In genomic region chr10:119541459-119542356, GRCh38 we compare ENCODE assay signal across 8 cellular contexts. TPM values are rescaled to one million over a fixed set of nuclear protein-coding genes. Genes with fewer than 3 reads are reported as not detected.
A peak's percentile ranks its signal among the peaks of the same experiment; 100 is the strongest.
DNase-seq lines count a peak whose midpoint lies in the region; ATAC-seq and TF ChIP-seq lines count a peak whose summit lies in the region.

No MANE protein-coding gene starts in this region.

- TF ChIP-seq CTCF in GM12864 (IDR thresholded peaks at IDR 0.05; ENCODE audit: low read depth, low read length, missing control alignments) (no peak), gastroesophageal sphincter (IDR thresholded peaks at IDR 0.05) (no peak), sigmoid colon (IDR thresholded peaks at IDR 0.05) (no peak)

- no peak overlapping the region for H3K9ac ChIP-seq in HUES6 (ENCODE audit: low read length)

- TF ChIP-seq EP300 in gastroesophageal sphincter (IDR thresholded peaks at IDR 0.05) = no peak
- TF ChIP-seq EP300 in sigmoid colon (IDR thresholded peaks at IDR 0.05) = no peak

- intact Hi-C loops in sigmoid colon (cut with DNase I) = loop anchor here (2.0 to 5.0 kb wide), 2 partner anchors 55 to 111 kb away; partner anchors contain the start of genes BAG3 and TIAL1

- H3K27me3 ChIP-seq in HUES6 (ENCODE audit: control insufficient read depth, insufficient read depth, low read length) (peaks cover 54% of the 10 kb centered on the region), gastroesophageal sphincter (no peaks in the 10 kb centered on the region), sigmoid colon (no peaks in the 10 kb centered on the region)

- peak; percentile 13 for ATAC-seq in gastroesophageal sphincter
- no peak for ATAC-seq in GM21717 (IDR thresholded peaks at IDR 0.05; ENCODE audit: unreplicated experiment)

- WGBS in gastroesophageal sphincter (ENCODE audit: low coverage in 1 of 2), 2 donors = 49% methylated on average over 16 of the region's 57 CpGs; no CpG with 5 or more reads in 1 of the 2 donors
- WGBS in sigmoid colon, 2 donors = 18 to 65% methylated on average over 57 of the region's 57 CpGs

- peaks cover 22% of the 10 kb centered on the region for H3K4me1 ChIP-seq in HUES6 (ENCODE audit: control insufficient read depth, insufficient read depth, low read length)
- H3K4me1 ChIP-seq in gastroesophageal sphincter = peaks cover 0 to 79% (median 27%) of the 10 kb centered on the region in 3 donors
- peaks cover 0 to 80% (median 77%) of the 10 kb centered on the region in 4 donors for H3K4me1 ChIP-seq in sigmoid colon

- H3K4me3 ChIP-seq in GM12864 (ENCODE audit: low read depth, low read length) = peak overlapping the region; percentile 74
- peak overlapping the region; percentile 67 for H3K4me3 ChIP-seq in HUES6 (ENCODE audit: low read depth, low read length)
- peak overlapping the region; percentile 77 to 82 for H3K4me3 ChIP-seq in gastroesophageal sphincter
- peak overlapping the region; percentile 73 to 96 (median 82) for H3K4me3 ChIP-seq in sigmoid colon

- TF ChIP-seq POLR2A in gastroesophageal sphincter (IDR thresholded peaks at IDR 0.05) = no peak
- TF ChIP-seq POLR2A in sigmoid colon (IDR thresholded peaks at IDR 0.05) = no peak

- H3K27ac ChIP-seq in HUES6 (ENCODE audit: low read depth, low read length) (no peak overlapping the region), gastroesophageal sphincter (peak overlapping the region in 3 of 4 donors; percentile 81 to 86 (median 83)), sigmoid colon (peak overlapping the region; percentile 78 to 97 (median 89))

- H3K36me3 ChIP-seq in HUES6 (ENCODE audit: control insufficient read depth, insufficient read depth, low read length) (no peaks in the 10 kb centered on the region), gastroesophageal sphincter (no peaks in the 10 kb centered on the region), sigmoid colon (no peaks in the 10 kb centered on the region)

- no peak for DNase-seq in GM12864 (ENCODE audit: low read depth)
- DNase-seq in activated T-cell treated with anti-CD3 and anti-CD28 coated beads, Interleukin-2, amount 50 U/mL, for 1 hour = peak; percentile 65
- peak; percentile 74 for DNase-seq in sigmoid colon
- no peak for DNase-seq in NCI-H1092 treated with DMSO at 0.1 percent for 48 hours (lab: John Stamatoyannopoulos, UW)
- DNase-seq in DMS114 treated with DMSO at 0.1 percent for 48 hours (lab: John Stamatoyannopoulos, UW; ENCODE audit: unreplicated experiment) = no peak

- H3K9me3 ChIP-seq in HUES6 (ENCODE audit: control insufficient read depth, insufficient read depth, low read depth, low read length) = no peaks in the 10 kb centered on the region
- no peaks in the 10 kb centered on the region for H3K9me3 ChIP-seq in gastroesophageal sphincter
- H3K9me3 ChIP-seq in sigmoid colon = no peaks in the 10 kb centered on the region

RNA-seq across cellular contexts. Expression of gene RGS10, which starts 0.8 kb away (rescaled TPM):
- total RNA-seq in gastroesophageal sphincter (10 to 100 TPM; 18.1 to 48.5 (median 33.4) TPM), sigmoid colon (100 to 1,000 TPM; 125 to 192 (median 167) TPM)
- 100 to 1,000 TPM in 1 of 3 donors, 10 to 100 TPM in 2; 54.1 to 106 (median 64.3) TPM for polyA plus RNA-seq in sigmoid colon

RNA-seq across cellular contexts. Expression of gene TIAL1, which starts 55.1 kb away (rescaled TPM):
- total RNA-seq in gastroesophageal sphincter = 100 to 1,000 TPM in 1 of 4 donors, 10 to 100 TPM in 3; 53.6 to 117 (median 57.9) TPM
- total RNA-seq in sigmoid colon = 100 to 1,000 TPM in 1 of 4 donors, 10 to 100 TPM in 3; 68.3 to 132 (median 90.0) TPM
- polyA plus RNA-seq in sigmoid colon = 10 to 100 TPM; 29.4 to 47.8 (median 30.1) TPM

Comparison
In these comparisons a context has a peak if more than half of its experiments do, and no peak if none do; other contexts are left out.
1. DNase-seq: peak in activated T-cell treated with anti-CD3 and anti-CD28 coated beads, Interleukin-2, amount 50 U/mL, for 1 hour (single experiment) and sigmoid colon (single experiment); none in GM12864 (single experiment), NCI-H1092 treated with DMSO at 0.1 percent for 48 hours (single experiment) and DMS114 treated with DMSO at 0.1 percent for 48 hours (single experiment).
2. Peak in every context shown above with its lines, with median percentiles within 50 percentile points of each other: H3K4me3 ChIP-seq.